In the genomic region with DNA sequence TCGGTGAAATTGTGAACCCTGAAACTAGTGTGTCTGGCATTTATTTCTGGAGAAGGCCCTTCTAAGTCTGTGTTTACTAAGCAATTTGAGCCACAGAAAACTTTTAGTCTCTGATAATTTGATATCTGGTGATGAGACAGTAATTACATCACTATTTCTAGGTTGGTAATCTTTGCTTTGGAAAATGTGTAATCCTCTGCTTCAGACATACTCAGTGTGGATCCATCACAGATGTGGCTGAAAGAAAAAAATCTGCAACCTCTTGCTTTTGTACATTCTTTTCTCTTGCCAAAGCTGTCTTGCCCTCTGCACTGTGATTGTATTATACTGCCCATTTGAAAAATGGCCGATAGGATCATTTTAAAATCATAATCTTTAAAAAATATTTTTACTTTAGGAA, we compare ENCODE assay signal across 11 cellular contexts.
A peak's percentile ranks its signal among the peaks of the same experiment; 100 is the strongest.
DNase-seq lines count a peak whose midpoint lies in the region; ATAC-seq and TF ChIP-seq lines count a peak whose summit lies in the region.
"Had no signal": no experiment of that assay in that cellular context is flagged by ENCODE, and none has a peak within 500 bp of the region (broad histone marks: within the 10 kb centered on the region; RNA-seq: fewer than 3 reads in every experiment).

No MANE protein-coding gene starts in this region.

- H3K4me1 Mint-ChIP-seq in natural killer cell: peaks cover 3 to 31% of the 10 kb centered on the region in 2 donors
- H3K4me1 Mint-ChIP-seq in natural killer cell treated with Interleukin-12 subunit alpha and Interleukin-12 subunit beta and Interleukin-15 and Interleukin-18, amount 100 ng/mL, for 72 hours (ENCODE audit: low read depth in 2 of 2): peaks cover 12 to 21% of the 10 kb centered on the region in 2 donors

- intact Hi-C loops in natural killer cell (cut with micrococcal nuclease) (no loop called here), uterus (cut with DNase I; ENCODE audit: low total_unique reads) (no loop called here)

- peaks cover 0 to 14% of the 10 kb centered on the region in 2 donors for H3K4me1 ChIP-seq in uterus

- no peaks in the 10 kb centered on the region for H3K9me3 ChIP-seq in uterus
- H3K9me3 ChIP-seq: lower lobe of right lung had no signal

- no peaks in the 10 kb centered on the region for H3K36me3 ChIP-seq in uterus
- H3K36me3 ChIP-seq: cardiac muscle cell, lower lobe of right lung had no signal

- TF ChIP-seq CTCF in natural killer cell (IDR thresholded peaks at IDR 0.05) (no peak), fibroblast of villous mesenchyme (IDR thresholded peaks at IDR 0.05; ENCODE audit: insufficient read depth, low read depth, low read length) (no peak), uterus (IDR thresholded peaks at IDR 0.05) (no peak)

- H3K4me3 Mint-ChIP-seq in natural killer cell: peak overlapping the region; percentile 58
- no peak overlapping the region for H3K4me3 Mint-ChIP-seq in natural killer cell treated with Interleukin-12 subunit alpha and Interleukin-12 subunit beta and Interleukin-15 and Interleukin-18, amount 100 ng/mL, for 72 hours

- H3K4me3 ChIP-seq in fibroblast of villous mesenchyme (ENCODE audit: low read depth, low read length) (no peak overlapping the region), uterus (no peak overlapping the region)
- H3K4me3 ChIP-seq: cardiac muscle cell, lower lobe of right lung had no signal

- H3K36me3 Mint-ChIP-seq in natural killer cell: no peaks in the 10 kb centered on the region
- no peaks in the 10 kb centered on the region for H3K36me3 Mint-ChIP-seq in natural killer cell treated with Interleukin-12 subunit alpha and Interleukin-12 subunit beta and Interleukin-15 and Interleukin-18, amount 100 ng/mL, for 72 hours

- H3K27ac Mint-ChIP-seq in natural killer cell: peak overlapping the region; percentile 71 to 77
- H3K27ac Mint-ChIP-seq in natural killer cell treated with Interleukin-12 subunit alpha and Interleukin-12 subunit beta and Interleukin-15 and Interleukin-18, amount 100 ng/mL, for 72 hours: peak overlapping the region in 1 of 2 donors; percentile 87

- TF ChIP-seq POLR2A in uterus (IDR thresholded peaks at IDR 0.05): no peak

- H3K9me3 Mint-ChIP-seq in natural killer cell: no peaks in the 10 kb centered on the region
- no peaks in the 10 kb centered on the region for H3K9me3 Mint-ChIP-seq in natural killer cell treated with Interleukin-12 subunit alpha and Interleukin-12 subunit beta and Interleukin-15 and Interleukin-18, amount 100 ng/mL, for 72 hours

- no peak for DNase-seq in natural killer cell
- no peak for DNase-seq in natural killer cell treated with Interleukin-12 subunit alpha and Interleukin-12 subunit beta and Interleukin-15 and Interleukin-18, amount 100 ng/mL, for 72 hours (ENCODE audit: low spot score)
- DNase-seq in RPMI7951 (ENCODE audit: low read depth): peak; percentile 16
- peak; percentile 83 for DNase-seq in fibroblast of villous mesenchyme (ENCODE audit: low read depth)
- DNase-seq in uterus: no peak
- DNase-seq: activated T-cell treated with anti-CD3 and anti-CD28 coated beads for 4 hours, lower lobe of right lung had no signal

- peak overlapping the region; percentile 35 to 52 for H3K27ac ChIP-seq in uterus
- H3K27ac ChIP-seq: cardiac muscle cell, lower lobe of right lung had no signal

- H3K27me3 ChIP-seq in uterus: no peaks in the 10 kb centered on the region

- no peaks in the 10 kb centered on the region for H3K27me3 Mint-ChIP-seq in natural killer cell (ENCODE audit: low read depth in 2 of 2)
- H3K27me3 Mint-ChIP-seq in natural killer cell treated with Interleukin-12 subunit alpha and Interleukin-12 subunit beta and Interleukin-15 and Interleukin-18, amount 100 ng/mL, for 72 hours: no peaks in the 10 kb centered on the region

- no peak for ATAC-seq in natural killer cell
- ATAC-seq in natural killer cell treated with Interleukin-12 subunit alpha and Interleukin-12 subunit beta and Interleukin-15 and Interleukin-18, amount 100 ng/mL, for 72 hours: no peak
- ATAC-seq in GM18868 (IDR thresholded peaks at IDR 0.05; ENCODE audit: unreplicated experiment): no peak
- no peak for ATAC-seq in HG03469 (IDR thresholded peaks at IDR 0.05; ENCODE audit: unreplicated experiment)
- no peak for ATAC-seq in GM18520 (IDR thresholded peaks at IDR 0.05; ENCODE audit: unreplicated experiment)
- ATAC-seq: lower lobe of right lung had no signal

Comparison
In these comparisons a context has a peak if more than half of its experiments do, and no peak if none do; other contexts are left out.
1. DNase-seq: peak in RPMI7951 (single experiment) and fibroblast of villous mesenchyme (single experiment); none in natural killer cell (single experiment), natural killer cell treated with Interleukin-12 subunit alpha and Interleukin-12 subunit beta and Interleukin-15 and Interleukin-18, amount 100 ng/mL, for 72 hours (single experiment) and uterus (0 of 2).